1 cellular context compared by ENCODE assay signal in the genomic region with DNA sequence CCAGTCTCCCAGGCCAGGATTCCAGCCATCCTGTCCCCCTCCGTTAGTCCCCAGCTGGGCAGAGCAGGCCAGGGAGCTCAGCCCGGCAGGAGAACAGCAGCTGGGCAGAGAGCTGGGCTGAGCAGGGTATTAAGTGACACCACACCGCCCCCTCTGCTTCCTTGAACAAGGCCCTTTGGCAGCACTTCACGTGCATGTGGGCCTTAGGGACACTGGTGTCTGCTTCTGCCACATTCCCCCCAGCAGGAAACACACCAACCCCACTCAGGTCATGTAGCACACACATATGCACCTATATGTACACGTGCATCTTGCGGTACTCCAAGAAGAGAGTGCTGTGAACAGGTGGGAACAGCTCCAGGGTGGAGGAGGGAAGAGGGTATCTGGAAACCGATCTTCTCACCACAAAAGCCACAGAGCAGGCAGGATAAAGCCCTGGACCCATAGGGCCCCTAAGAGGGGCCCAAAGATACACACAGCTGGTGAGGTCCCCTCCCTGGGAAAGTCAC.
A peak's percentile ranks its signal among the peaks of the same experiment; 100 is the strongest.
TF ChIP-seq lines count a peak whose summit lies in the region.

No MANE protein-coding gene starts in this region.

TF ChIP-seq in HEK293, 187 proteins besides CTCF, POLR2A, EP300 and RAD21 (continued from another document and continues in another):
- TF ChIP-seq, protein P1, sequence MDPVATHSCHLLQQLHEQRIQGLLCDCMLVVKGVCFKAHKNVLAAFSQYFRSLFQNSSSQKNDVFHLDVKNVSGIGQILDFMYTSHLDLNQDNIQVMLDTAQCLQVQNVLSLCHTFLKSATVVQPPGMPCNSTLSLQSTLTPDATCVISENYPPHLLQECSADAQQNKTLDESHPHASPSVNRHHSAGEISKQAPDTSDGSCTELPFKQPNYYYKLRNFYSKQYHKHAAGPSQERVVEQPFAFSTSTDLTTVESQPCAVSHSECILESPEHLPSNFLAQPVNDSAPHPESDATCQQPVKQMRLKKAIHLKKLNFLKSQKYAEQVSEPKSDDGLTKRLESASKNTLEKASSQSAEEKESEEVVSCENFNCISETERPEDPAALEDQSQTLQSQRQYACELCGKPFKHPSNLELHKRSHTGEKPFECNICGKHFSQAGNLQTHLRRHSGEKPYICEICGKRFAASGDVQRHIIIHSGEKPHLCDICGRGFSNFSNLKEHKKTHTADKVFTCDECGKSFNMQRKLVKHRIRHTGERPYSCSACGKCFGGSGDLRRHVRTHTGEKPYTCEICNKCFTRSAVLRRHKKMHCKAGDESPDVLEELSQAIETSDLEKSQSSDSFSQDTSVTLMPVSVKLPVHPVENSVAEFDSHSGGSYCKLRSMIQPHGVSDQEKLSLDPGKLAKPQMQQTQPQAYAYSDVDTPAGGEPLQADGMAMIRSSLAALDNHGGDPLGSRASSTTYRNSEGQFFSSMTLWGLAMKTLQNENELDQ (tag by site-specific recombination; IDR thresholded peaks at IDR 0.05; ENCODE audit: low read depth), result no peak
- TF ChIP-seq ZNF37A (tag by site-specific recombination; IDR thresholded peaks at IDR 0.05) (no peak), HOXA7 (CRISPR knock-in tag; IDR thresholded peaks at IDR 0.05; ENCODE audit: borderline replicate concordance) (no peak), ZNF423 (tag by site-specific recombination; IDR thresholded peaks at IDR 0.05) (no peak), ZNF639 (tag by site-specific recombination; IDR thresholded peaks at IDR 0.05) (no peak), GLI2 (tag by site-specific recombination; IDR thresholded peaks at IDR 0.05; ENCODE audit: borderline replicate concordance, low read depth) (no peak), OVOL3 (tag by site-specific recombination; IDR thresholded peaks at IDR 0.05) (no peak), ZNF223 (tag by site-specific recombination; IDR thresholded peaks at IDR 0.05) (no peak), IKZF3 (tag by site-specific recombination; IDR thresholded peaks at IDR 0.05) (0 out of 2 replicates have a peak, but pooled peaks have one; percentile 47), ZNF624 (tag by site-specific recombination; IDR thresholded peaks at IDR 0.05) (no peak), ZNF175 (tag by site-specific recombination; IDR thresholded peaks at IDR 0.05) (no peak), PRDM4 (tag by site-specific recombination; IDR thresholded peaks at IDR 0.05) (peak; percentile 98), ZNF324 (tag by site-specific recombination; IDR thresholded peaks at IDR 0.05) (no peak), TCF7L2 (IDR thresholded peaks at IDR 0.05; ENCODE audit: borderline replicate concordance, low read depth, low read length) (no peak), ZNF785 (tag by site-specific recombination; IDR thresholded peaks at IDR 0.05) (no peak), GLIS2 (tag by site-specific recombination; IDR thresholded peaks at IDR 0.05) (peak; percentile 62), ZNF266 (tag by site-specific recombination; IDR thresholded peaks at IDR 0.05; ENCODE audit: low read depth) (no peak), RBAK (tag by site-specific recombination; IDR thresholded peaks at IDR 0.05) (no peak), KLF8 (tag by site-specific recombination; IDR thresholded peaks at IDR 0.05) (no peak), ZNF76 (tag by site-specific recombination; IDR thresholded peaks at IDR 0.05; ENCODE audit: borderline replicate concordance, low read depth) (no peak), ZNF169 (tag by site-specific recombination; IDR thresholded peaks at IDR 0.05) (no peak), ZNF610 (tag by site-specific recombination; IDR thresholded peaks at IDR 0.05; ENCODE audit: borderline replicate concordance) (no peak), ZNF660 (tag by site-specific recombination; IDR thresholded peaks at IDR 0.05) (no peak), TSHZ1 (tag by site-specific recombination; IDR thresholded peaks at IDR 0.05; ENCODE audit: borderline replicate concordance) (no peak), KLF16 (tag by site-specific recombination; IDR thresholded peaks at IDR 0.05) (no peak), KLF7 (tag by site-specific recombination; IDR thresholded peaks at IDR 0.05; ENCODE audit: borderline replicate concordance) (no peak), HIC1 (tag by site-specific recombination; IDR thresholded peaks at IDR 0.05) (no peak), PATZ1 (tag by site-specific recombination; IDR thresholded peaks at IDR 0.05) (peak; percentile 74), ZNF354C (tag by site-specific recombination; IDR thresholded peaks at IDR 0.05; ENCODE audit: borderline replicate concordance, low read depth) (no peak), ZNF768 (tag by site-specific recombination; IDR thresholded peaks at IDR 0.05) (no peak), ZBTB44 (tag by site-specific recombination; IDR thresholded peaks at IDR 0.05) (no peak), ZNF274 (IDR thresholded peaks at IDR 0.05; ENCODE audit: low read length) (no peak), ZNF274 (tag by site-specific recombination; IDR thresholded peaks at IDR 0.05; ENCODE audit: borderline replicate concordance) (no peak), ZNF549 (tag by site-specific recombination; IDR thresholded peaks at IDR 0.05) (no peak), KLF10 (tag by site-specific recombination; IDR thresholded peaks at IDR 0.05) (no peak), ZNF670 (tag by site-specific recombination; IDR thresholded peaks at IDR 0.05; ENCODE audit: low read depth) (no peak)
- TF ChIP-seq, protein P2, sequence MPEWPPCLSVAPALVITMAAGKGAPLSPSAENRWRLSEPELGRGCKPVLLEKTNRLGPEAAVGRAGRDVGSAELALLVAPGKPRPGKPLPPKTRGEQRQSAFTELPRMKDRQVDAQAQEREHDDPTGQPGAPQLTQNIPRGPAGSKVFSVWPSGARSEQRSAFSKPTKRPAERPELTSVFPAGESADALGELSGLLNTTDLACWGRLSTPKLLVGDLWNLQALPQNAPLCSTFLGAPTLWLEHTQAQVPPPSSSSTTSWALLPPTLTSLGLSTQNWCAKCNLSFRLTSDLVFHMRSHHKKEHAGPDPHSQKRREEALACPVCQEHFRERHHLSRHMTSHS (tag by site-specific recombination; IDR thresholded peaks at IDR 0.05), result no peak
- TF ChIP-seq, protein P3, sequence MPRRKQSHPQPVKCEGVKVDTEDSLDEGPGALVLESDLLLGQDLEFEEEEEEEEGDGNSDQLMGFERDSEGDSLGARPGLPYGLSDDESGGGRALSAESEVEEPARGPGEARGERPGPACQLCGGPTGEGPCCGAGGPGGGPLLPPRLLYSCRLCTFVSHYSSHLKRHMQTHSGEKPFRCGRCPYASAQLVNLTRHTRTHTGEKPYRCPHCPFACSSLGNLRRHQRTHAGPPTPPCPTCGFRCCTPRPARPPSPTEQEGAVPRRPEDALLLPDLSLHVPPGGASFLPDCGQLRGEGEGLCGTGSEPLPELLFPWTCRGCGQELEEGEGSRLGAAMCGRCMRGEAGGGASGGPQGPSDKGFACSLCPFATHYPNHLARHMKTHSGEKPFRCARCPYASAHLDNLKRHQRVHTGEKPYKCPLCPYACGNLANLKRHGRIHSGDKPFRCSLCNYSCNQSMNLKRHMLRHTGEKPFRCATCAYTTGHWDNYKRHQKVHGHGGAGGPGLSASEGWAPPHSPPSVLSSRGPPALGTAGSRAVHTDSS (tag by site-specific recombination; IDR thresholded peaks at IDR 0.05), result no peak
